ENCODE assay signal across 1 cellular context in the genomic region with DNA sequence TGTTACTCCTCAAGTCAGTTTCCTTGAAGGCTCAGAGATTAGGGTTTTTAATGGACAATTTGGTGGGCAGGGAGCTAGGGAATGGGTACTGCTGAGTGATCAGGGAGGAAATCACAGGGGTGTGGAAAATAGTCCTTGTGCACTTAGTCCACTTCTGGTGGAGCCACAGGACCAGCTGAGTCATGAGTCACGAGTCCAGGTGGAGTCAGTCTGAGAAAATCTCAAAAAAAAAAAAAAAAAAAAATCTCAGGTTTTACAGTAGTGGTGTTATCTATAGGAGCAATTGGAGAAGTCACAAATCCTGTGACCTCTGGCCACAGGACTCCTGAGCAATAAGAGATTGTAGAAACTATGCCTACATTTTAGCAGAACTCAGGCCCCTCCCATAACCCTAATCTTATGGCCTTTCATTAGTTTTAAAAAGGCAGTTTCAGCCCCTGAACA.
A peak's percentile ranks its signal among the peaks of the same experiment; 100 is the strongest.
TF ChIP-seq lines count a peak whose summit lies in the region.

No MANE protein-coding gene starts in this region.

TF ChIP-seq in endothelial cell of umbilical vein, 7 proteins besides CTCF, POLR2A, EP300 and RAD21 (continued from another document):
- peak; percentile 19 for TF ChIP-seq JUN (IDR thresholded peaks at IDR 0.05; ENCODE audit: borderline replicate concordance, insufficient read depth, insufficient read length, low read depth)
